Comparison of ENCODE assay signal across 1 cellular context in genomic region chr22:50185384-50186087, GRCh38.
A peak's percentile ranks its signal among the peaks of the same experiment; 100 is the strongest.
TF ChIP-seq lines count a peak whose summit lies in the region.

Gene TRABD (plus strand): TSS chr22:50185913. CDS start chr22:50193061, 7,148 bp downstream.

TF ChIP-seq in GM12878, 131 proteins besides CTCF, POLR2A, EP300 and RAD21 (continued from another document and continues in another):
- TF ChIP-seq ZBTB11 (CRISPR knock-in tag; IDR thresholded peaks at IDR 0.05) (no peak), SIN3A (IDR thresholded peaks at IDR 0.05; ENCODE audit: low read depth, low read length) (no peak), GABPA (IDR thresholded peaks at IDR 0.05; ENCODE audit: low read depth) (no peak), NBN (IDR thresholded peaks at IDR 0.05) (peak; percentile 58; the same call in 1 of the 2 replicates), EZH2 (IDR thresholded peaks at IDR 0.05; ENCODE audit: borderline replicate concordance, control insufficient read depth, low read depth, low read length) (no peak), FOS (IDR thresholded peaks at IDR 0.05; ENCODE audit: borderline replicate concordance, extremely low read depth, insufficient read length) (no peak), GATAD2B (conservative IDR thresholded peaks at IDR 0.05; ENCODE audit: low read depth) (no peak; the same call in 1 of the 2 replicates), BMI1 (IDR thresholded peaks at IDR 0.05; ENCODE audit: borderline replicate concordance) (no peak), KDM1A (IDR thresholded peaks at IDR 0.05; ENCODE audit: borderline replicate concordance) (no peak), CEBPB (IDR thresholded peaks at IDR 0.05; ENCODE audit: borderline replicate concordance in 1 of 2, low read depth in 2 of 2, low read length in 2 of 2) (no peak), ZZZ3 (IDR thresholded peaks at IDR 0.05; ENCODE audit: control insufficient read depth, insufficient read length, low read depth) (no peak), MEF2B (IDR thresholded peaks at IDR 0.05; ENCODE audit: partially characterized antibody, poor library complexity, severe bottlenecking) (no peak), CUX1 (IDR thresholded peaks at IDR 0.05; ENCODE audit: insufficient replicate concordance, low read depth, low read length) (no peak), BACH1 (IDR thresholded peaks at IDR 0.05; ENCODE audit: borderline replicate concordance) (no peak), ZNF207 (IDR thresholded peaks at IDR 0.05; ENCODE audit: borderline replicate concordance) (no peak), IRF3 (IDR thresholded peaks at IDR 0.05) (no peak), BRCA1 (IDR thresholded peaks at IDR 0.05; ENCODE audit: low read depth, low read length) (no peak), TCF12 (IDR thresholded peaks at IDR 0.05; ENCODE audit: low read depth, low read length) (no peak), REST (IDR thresholded peaks at IDR 0.05; ENCODE audit: low read depth, low read length) (no peak), MTA2 (IDR thresholded peaks at IDR 0.05; ENCODE audit: low read depth) (no peak), NKRF (conservative IDR thresholded peaks at IDR 0.05) (0 out of 2 replicates have a peak, but pooled peaks have one; percentile 38), TARDBP (IDR thresholded peaks at IDR 0.05; ENCODE audit: borderline replicate concordance) (no peak; the same call in 1 of the 2 replicates), CBFB (IDR thresholded peaks at IDR 0.05; ENCODE audit: low read depth) (no peak), SMAD5 (IDR thresholded peaks at IDR 0.05; ENCODE audit: low read depth) (no peak), NR2F1 (conservative IDR thresholded peaks at IDR 0.05) (no peak), RB1 (IDR thresholded peaks at IDR 0.05; ENCODE audit: borderline replicate concordance) (no peak), CREB1 (IDR thresholded peaks at IDR 0.05; ENCODE audit: low read depth) (no peak)
- TF ChIP-seq, protein P1, sequence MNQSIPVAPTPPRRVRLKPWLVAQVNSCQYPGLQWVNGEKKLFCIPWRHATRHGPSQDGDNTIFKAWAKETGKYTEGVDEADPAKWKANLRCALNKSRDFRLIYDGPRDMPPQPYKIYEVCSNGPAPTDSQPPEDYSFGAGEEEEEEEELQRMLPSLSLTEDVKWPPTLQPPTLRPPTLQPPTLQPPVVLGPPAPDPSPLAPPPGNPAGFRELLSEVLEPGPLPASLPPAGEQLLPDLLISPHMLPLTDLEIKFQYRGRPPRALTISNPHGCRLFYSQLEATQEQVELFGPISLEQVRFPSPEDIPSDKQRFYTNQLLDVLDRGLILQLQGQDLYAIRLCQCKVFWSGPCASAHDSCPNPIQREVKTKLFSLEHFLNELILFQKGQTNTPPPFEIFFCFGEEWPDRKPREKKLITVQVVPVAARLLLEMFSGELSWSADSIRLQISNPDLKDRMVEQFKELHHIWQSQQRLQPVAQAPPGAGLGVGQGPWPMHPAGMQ (IDR thresholded peaks at IDR 0.05; ENCODE audit: borderline replicate concordance): no peak
- TF ChIP-seq, protein P2, sequence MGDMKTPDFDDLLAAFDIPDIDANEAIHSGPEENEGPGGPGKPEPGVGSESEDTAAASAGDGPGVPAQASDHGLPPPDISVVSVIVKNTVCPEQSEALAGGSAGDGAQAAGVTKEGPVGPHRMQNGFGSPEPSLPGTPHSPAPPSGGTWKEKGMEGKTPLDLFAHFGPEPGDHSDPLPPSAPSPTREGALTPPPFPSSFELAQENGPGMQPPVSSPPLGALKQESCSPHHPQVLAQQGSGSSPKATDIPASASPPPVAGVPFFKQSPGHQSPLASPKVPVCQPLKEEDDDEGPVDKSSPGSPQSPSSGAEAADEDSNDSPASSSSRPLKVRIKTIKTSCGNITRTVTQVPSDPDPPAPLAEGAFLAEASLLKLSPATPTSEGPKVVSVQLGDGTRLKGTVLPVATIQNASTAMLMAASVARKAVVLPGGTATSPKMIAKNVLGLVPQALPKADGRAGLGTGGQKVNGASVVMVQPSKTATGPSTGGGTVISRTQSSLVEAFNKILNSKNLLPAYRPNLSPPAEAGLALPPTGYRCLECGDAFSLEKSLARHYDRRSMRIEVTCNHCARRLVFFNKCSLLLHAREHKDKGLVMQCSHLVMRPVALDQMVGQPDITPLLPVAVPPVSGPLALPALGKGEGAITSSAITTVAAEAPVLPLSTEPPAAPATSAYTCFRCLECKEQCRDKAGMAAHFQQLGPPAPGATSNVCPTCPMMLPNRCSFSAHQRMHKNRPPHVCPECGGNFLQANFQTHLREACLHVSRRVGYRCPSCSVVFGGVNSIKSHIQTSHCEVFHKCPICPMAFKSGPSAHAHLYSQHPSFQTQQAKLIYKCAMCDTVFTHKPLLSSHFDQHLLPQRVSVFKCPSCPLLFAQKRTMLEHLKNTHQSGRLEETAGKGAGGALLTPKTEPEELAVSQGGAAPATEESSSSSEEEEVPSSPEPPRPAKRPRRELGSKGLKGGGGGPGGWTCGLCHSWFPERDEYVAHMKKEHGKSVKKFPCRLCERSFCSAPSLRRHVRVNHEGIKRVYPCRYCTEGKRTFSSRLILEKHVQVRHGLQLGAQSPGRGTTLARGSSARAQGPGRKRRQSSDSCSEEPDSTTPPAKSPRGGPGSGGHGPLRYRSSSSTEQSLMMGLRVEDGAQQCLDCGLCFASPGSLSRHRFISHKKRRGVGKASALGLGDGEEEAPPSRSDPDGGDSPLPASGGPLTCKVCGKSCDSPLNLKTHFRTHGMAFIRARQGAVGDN (IDR thresholded peaks at IDR 0.05): no peak
- TF ChIP-seq, protein P3, sequence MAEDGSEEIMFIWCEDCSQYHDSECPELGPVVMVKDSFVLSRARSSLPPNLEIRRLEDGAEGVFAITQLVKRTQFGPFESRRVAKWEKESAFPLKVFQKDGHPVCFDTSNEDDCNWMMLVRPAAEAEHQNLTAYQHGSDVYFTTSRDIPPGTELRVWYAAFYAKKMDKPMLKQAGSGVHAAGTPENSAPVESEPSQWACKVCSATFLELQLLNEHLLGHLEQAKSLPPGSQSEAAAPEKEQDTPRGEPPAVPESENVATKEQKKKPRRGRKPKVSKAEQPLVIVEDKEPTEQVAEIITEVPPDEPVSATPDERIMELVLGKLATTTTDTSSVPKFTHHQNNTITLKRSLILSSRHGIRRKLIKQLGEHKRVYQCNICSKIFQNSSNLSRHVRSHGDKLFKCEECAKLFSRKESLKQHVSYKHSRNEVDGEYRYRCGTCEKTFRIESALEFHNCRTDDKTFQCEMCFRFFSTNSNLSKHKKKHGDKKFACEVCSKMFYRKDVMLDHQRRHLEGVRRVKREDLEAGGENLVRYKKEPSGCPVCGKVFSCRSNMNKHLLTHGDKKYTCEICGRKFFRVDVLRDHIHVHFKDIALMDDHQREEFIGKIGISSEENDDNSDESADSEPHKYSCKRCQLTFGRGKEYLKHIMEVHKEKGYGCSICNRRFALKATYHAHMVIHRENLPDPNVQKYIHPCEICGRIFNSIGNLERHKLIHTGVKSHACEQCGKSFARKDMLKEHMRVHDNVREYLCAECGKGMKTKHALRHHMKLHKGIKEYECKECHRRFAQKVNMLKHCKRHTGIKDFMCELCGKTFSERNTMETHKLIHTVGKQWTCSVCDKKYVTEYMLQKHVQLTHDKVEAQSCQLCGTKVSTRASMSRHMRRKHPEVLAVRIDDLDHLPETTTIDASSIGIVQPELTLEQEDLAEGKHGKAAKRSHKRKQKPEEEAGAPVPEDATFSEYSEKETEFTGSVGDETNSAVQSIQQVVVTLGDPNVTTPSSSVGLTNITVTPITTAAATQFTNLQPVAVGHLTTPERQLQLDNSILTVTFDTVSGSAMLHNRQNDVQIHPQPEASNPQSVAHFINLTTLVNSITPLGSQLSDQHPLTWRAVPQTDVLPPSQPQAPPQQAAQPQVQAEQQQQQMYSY (CRISPR knock-in tag; IDR thresholded peaks at IDR 0.05): no peak
